22 cellular contexts compared by ENCODE assay signal in genomic region chr3:77380141-77380540, GRCh38.
DNase-seq lines count a peak whose midpoint lies in the region; ATAC-seq, FAIRE-seq and TF ChIP-seq lines count a peak whose summit lies in the region.
"Had no signal": no experiment of that assay in that cellular context is flagged by ENCODE, and none has a peak within 500 bp of the region (broad histone marks: within the 10 kb centered on the region; RNA-seq: fewer than 3 reads in every experiment).

No MANE protein-coding gene starts in this region.

- intact Hi-C loops in kidney (cut with DNase I): no loop called here

- H3K36me3 Mint-ChIP-seq in WTC11: no peaks in the 10 kb centered on the region
- H3K36me3 Mint-ChIP-seq: CD8-positive, alpha-beta T cell; IgD-negative memory B cell had no signal

- no peaks in the 10 kb centered on the region for H3K9me3 Mint-ChIP-seq in WTC11
- H3K9me3 Mint-ChIP-seq: HFFc6 had no signal

- DNase-seq in D721Med (ENCODE audit: insufficient read length, low spot score): no peak
- no peak for DNase-seq in WTC11 (ENCODE audit: low spot score)
- peak; percentile 24 to 47 for DNase-seq in foreskin fibroblast
- DNase-seq in kidney: no peak
- no peak for DNase-seq in DMS153 (lab: John Stamatoyannopoulos, UW)
- DNase-seq: 8988T; Calu3; CD8-positive, alpha-beta T cell; DMS 273 treated with DMSO at 0.1 percent for 48 hours; H7; HFFc6; KBM-7 had no signal

- ATAC-seq in WTC11 (no peak), GM21447 (IDR thresholded peaks at IDR 0.05; ENCODE audit: unreplicated experiment) (no peak), HG02798 (IDR thresholded peaks at IDR 0.05; ENCODE audit: poor library complexity, unreplicated experiment) (no peak)
- ATAC-seq: CD8-positive, alpha-beta T cell; HCT116; HepG2 had no signal

- TF ChIP-seq CTCF in D721Med (IDR thresholded peaks at IDR 0.05; ENCODE audit: insufficient read depth, missing control alignments) (no peak), WTC11 (IDR thresholded peaks at IDR 0.05) (no peak), foreskin fibroblast (IDR thresholded peaks at IDR 0.05; ENCODE audit: low read depth, low read length) (no peak), kidney (IDR thresholded peaks at IDR 0.05; ENCODE audit: borderline replicate concordance, extremely low read depth, insufficient read depth) (no peak)

- POLR2A ChIA-PET in WTC11 (lab: Charles Lee): interaction anchor here (0.5 kb wide), 1 partner anchor 158 kb away, joined by 3 read pairs; no protein-coding TSS in a partner anchor

- no peak overlapping the region for H3K4me3 Mint-ChIP-seq in WTC11
- H3K4me3 Mint-ChIP-seq: B cell; CD8-positive, alpha-beta T cell; HFFc6; IgD-negative memory B cell had no signal

- no peaks in the 10 kb centered on the region for H3K9me3 ChIP-seq in kidney (ENCODE audit: control insufficient read depth in 1 of 2, low read length in 2 of 2)
- H3K9me3 ChIP-seq: BLaER1 treated with 17β-estradiol and CSF1 and Interleukin-3, amounts not matched to agents 10 nM and 100 nM had no signal

- FAIRE-seq in D721Med (lab: Jason Lieb, UNC): peak; percentile 48
- no peak for FAIRE-seq in kidney (lab: Jason Lieb, UNC)
- FAIRE-seq: G401.6, GM12891, GM19239, HepG2 had no signal

- H3K4me1 Mint-ChIP-seq in WTC11: peaks cover 22% of the 10 kb centered on the region
- H3K4me1 Mint-ChIP-seq: B cell, IgD-negative memory B cell had no signal

- H3K27ac ChIP-seq in kidney (ENCODE audit: low read depth in 2 of 2, low read length in 2 of 2): no peak overlapping the region
- H3K27ac ChIP-seq: BLaER1 treated with 17β-estradiol and CSF1 and Interleukin-3, amounts not matched to agents 10 nM and 100 nM had no signal

- H3K27me3 Mint-ChIP-seq in WTC11 (ENCODE audit: low read depth): no peaks in the 10 kb centered on the region
- H3K27me3 Mint-ChIP-seq: B cell, IgD-negative memory B cell had no signal

- no peaks in the 10 kb centered on the region for H3K36me3 ChIP-seq in kidney (ENCODE audit: control insufficient read depth in 1 of 2, insufficient read depth in 2 of 2, low read length in 2 of 2)
- H3K36me3 ChIP-seq: BLaER1 treated with 17β-estradiol and CSF1 and Interleukin-3, amounts not matched to agents 10 nM and 100 nM had no signal

- H3K4me3 ChIP-seq in foreskin fibroblast (ENCODE audit: low read depth in 1 of 2, low read length in 2 of 2) (no peak overlapping the region), kidney (ENCODE audit: low read length in 2 of 2) (no peak overlapping the region)
- H3K4me3 ChIP-seq: BLaER1 treated with 17β-estradiol and CSF1 and Interleukin-3, amounts not matched to agents 10 nM and 100 nM had no signal

- H3K4me1 ChIP-seq in kidney (ENCODE audit: control insufficient read depth in 1 of 2, insufficient read depth in 1 of 2, low read depth in 1 of 2, low read length in 2 of 2): no peaks in the 10 kb centered on the region
- H3K4me1 ChIP-seq: BLaER1 treated with 17β-estradiol and CSF1 and Interleukin-3, amounts not matched to agents 10 nM and 100 nM had no signal

- H3K9ac ChIP-seq in kidney (ENCODE audit: low read length in 2 of 2): no peak overlapping the region
- H3K9ac ChIP-seq: BLaER1 treated with 17β-estradiol and CSF1 and Interleukin-3, amounts not matched to agents 10 nM and 100 nM had no signal

- 0 out of 2 replicates have a peak overlapping the region, but pooled peaks have one; percentile 5 for H3K27ac Mint-ChIP-seq in WTC11
- H3K27ac Mint-ChIP-seq: B cell; CD8-positive, alpha-beta T cell; HFFc6; IgD-negative memory B cell had no signal

- CTCF ChIA-PET in WTC11 (lab: Charles Lee): interaction anchor here (0.6 kb wide), 1 partner anchor 56 kb away, joined by 5 read pairs; no protein-coding TSS in a partner anchor

TF ChIP-seq in WTC11, 78 proteins besides CTCF, POLR2A, EP300 and RAD21:
- TF ChIP-seq ZNF232 (CRISPR knock-in tag; IDR thresholded peaks at IDR 0.05) (no peak), ATF1 (CRISPR knock-in tag; IDR thresholded peaks at IDR 0.05) (no peak), NR3C1 (CRISPR knock-in tag; conservative IDR thresholded peaks at IDR 0.05; ENCODE audit: low read depth) (no peak), NFATC4 (CRISPR knock-in tag; IDR thresholded peaks at IDR 0.05) (no peak), ATF6 (CRISPR knock-in tag; IDR thresholded peaks at IDR 0.05) (no peak), ZNF423 (CRISPR knock-in tag; IDR thresholded peaks at IDR 0.05) (no peak), ZMAT4 (CRISPR knock-in tag; IDR thresholded peaks at IDR 0.05) (no peak), AR (CRISPR knock-in tag; IDR thresholded peaks at IDR 0.05) (no peak), CREB1 (CRISPR knock-in tag; IDR thresholded peaks at IDR 0.05) (no peak), ERG (CRISPR knock-in tag; IDR thresholded peaks at IDR 0.05) (no peak), FOXP4 (CRISPR knock-in tag; IDR thresholded peaks at IDR 0.05) (no peak), CDX4 (CRISPR knock-in tag; IDR thresholded peaks at IDR 0.05; ENCODE audit: borderline replicate concordance) (no peak), ZNF416 (CRISPR knock-in tag; IDR thresholded peaks at IDR 0.05) (no peak)

Comparison
In these comparisons a context has a peak if more than half of its experiments do, and no peak if none do; other contexts are left out.
1. DNase-seq: peak in foreskin fibroblast (2 of 2); none in D721Med (single experiment), WTC11 (single experiment), kidney (single experiment) and DMS153 (single experiment).